In genomic region chr11:79076526-79077115, GRCh38 we compare ENCODE assay signal across 9 cellular contexts.
DNase-seq lines count a peak whose midpoint lies in the region; ATAC-seq and TF ChIP-seq lines count a peak whose summit lies in the region.
"Had no signal": no experiment of that assay in that cellular context is flagged by ENCODE, and none has a peak within 500 bp of the region (broad histone marks: within the 10 kb centered on the region; RNA-seq: fewer than 3 reads in every experiment).

No MANE protein-coding gene starts in this region.

- H3K27me3 Mint-ChIP-seq in progenitor cell of endocrine pancreas = no peaks in the 10 kb centered on the region

- peaks cover 6% of the 10 kb centered on the region for H3K36me3 Mint-ChIP-seq in progenitor cell of endocrine pancreas (ENCODE audit: insufficient read depth)

- TF ChIP-seq POLR2A in esophagus muscularis mucosa (IDR thresholded peaks at IDR 0.05; ENCODE audit: low read depth) = no peak

- intact Hi-C loops in Panc1 (cut with micrococcal nuclease; ENCODE audit: unreplicated experiment) (loop anchor here (5.0 kb wide), 1 partner anchor 429 kb away; no protein-coding TSS in a partner anchor), esophagus muscularis mucosa (cut with DNase I) (loop anchor here (10.0 kb wide), 1 partner anchor 432 kb away; no protein-coding TSS in a partner anchor)

- TF ChIP-seq EP300 in esophagus muscularis mucosa (IDR thresholded peaks at IDR 0.05) = no peak

- POLR2A ChIA-PET in GM10248 (lab: Yijun Ruan, JAX) (no interaction called here), Panc1 (lab: Charles Lee) (no interaction called here)

- H3K9me3 ChIP-seq in Panc1 (ENCODE audit: control insufficient read depth, insufficient read depth, low read depth, low read length) (no peaks in the 10 kb centered on the region), esophagus muscularis mucosa (no peaks in the 10 kb centered on the region)

- CTCF ChIA-PET in GM10248 (lab: Yijun Ruan, JAX) = interaction anchor here (1.4 to 5.6 kb wide), 2 partner anchors 11 to 431 kb away, joined by 5 to 28 read pairs; no protein-coding TSS in a partner anchor
- CTCF ChIA-PET in Panc1 (lab: Charles Lee) = no interaction called here

- no peak overlapping the region for H3K27ac ChIP-seq in Panc1 (ENCODE audit: low read length)
- H3K27ac ChIP-seq in esophagus muscularis mucosa (replicated peaks in 1 of 4) = no peak overlapping the region

- no peaks in the 10 kb centered on the region for H3K4me1 ChIP-seq in Panc1 (ENCODE audit: control insufficient read depth, insufficient read depth, low read length)
- peaks cover 0 to 27% (median 13%) of the 10 kb centered on the region in 4 donors for H3K4me1 ChIP-seq in esophagus muscularis mucosa

- DNase-seq in ACHN (peak; percentile 19), GM10248 (ENCODE audit: extremely low spot score) (no peak), Panc1 (ENCODE audit: low read depth, low spot score) (no peak), esophagus muscularis mucosa (ENCODE audit: extremely low spot score) (no peak), progenitor cell of endocrine pancreas (ENCODE audit: low spot score, unreplicated experiment) (no peak), C1 segment of cervical spinal cord (lab: John Stamatoyannopoulos, UW) (no peak), T1000 (lab: John Stamatoyannopoulos, UW) (no peak), activated gamma-delta T cell (lab: John Stamatoyannopoulos, UW) (no peak)

- H3K9me3 Mint-ChIP-seq in progenitor cell of endocrine pancreas (ENCODE audit: low read depth) = peaks cover 2% of the 10 kb centered on the region
- H3K9me3 Mint-ChIP-seq: central memory CD8-positive, alpha-beta T cell had no signal

- WGBS in esophagus muscularis mucosa = 72% methylated on average over 4 of the region's 4 CpGs

- ATAC-seq in Panc1 = peak; percentile 85; the same call in 1 of the 2 replicates

- no peak overlapping the region for H3K27ac Mint-ChIP-seq in progenitor cell of endocrine pancreas

- H3K36me3 ChIP-seq in Panc1 (ENCODE audit: control insufficient read depth, insufficient read depth, low read length) = no peaks in the 10 kb centered on the region
- H3K36me3 ChIP-seq in esophagus muscularis mucosa = no peaks in the 10 kb centered on the region

- no peak overlapping the region for H3K4me3 Mint-ChIP-seq in progenitor cell of endocrine pancreas (ENCODE audit: low read depth)
- H3K4me3 Mint-ChIP-seq: central memory CD8-positive, alpha-beta T cell had no signal

- peak; percentile 46 for TF ChIP-seq CTCF in GM10248 (IDR thresholded peaks at IDR 0.05; ENCODE audit: control extremely low read depth, extremely low read depth, low read depth, missing control alignments)
- peak; percentile 83 for TF ChIP-seq CTCF in Panc1 (IDR thresholded peaks at IDR 0.05)
- TF ChIP-seq CTCF in esophagus muscularis mucosa (IDR thresholded peaks at IDR 0.05) = peak; percentile 43 to 68 (median 45)
- TF ChIP-seq CTCF in progenitor cell of endocrine pancreas (IDR thresholded peaks at IDR 0.05; ENCODE audit: unreplicated experiment) = peak; percentile 53

- BruUV-seq in Panc1 (replicated peaks; lab: Mats Ljungman, UMichigan) = no TSS peak

- H3K4me1 Mint-ChIP-seq in progenitor cell of endocrine pancreas (ENCODE audit: low read depth) = peaks cover 9% of the 10 kb centered on the region
- H3K4me1 Mint-ChIP-seq: central memory CD8-positive, alpha-beta T cell had no signal

- no peaks in the 10 kb centered on the region for H3K27me3 ChIP-seq in Panc1 (ENCODE audit: control insufficient read depth, insufficient read depth, low read length)
- no peaks in the 10 kb centered on the region for H3K27me3 ChIP-seq in esophagus muscularis mucosa

- in situ Hi-C loops in ACHN (cut with HindIII; ENCODE audit: low pct_ligation_motif_present, low pct_unique_long_range_greater_than_20kb, low sequenced_read_pairs) = no loop called here
- in situ Hi-C loops in Panc1 (cut with HindIII; ENCODE audit: low pct_unique_long_range_greater_than_20kb, low sequenced_read_pairs) = no loop called here

- no peak overlapping the region for H3K4me3 ChIP-seq in Panc1 (ENCODE audit: low read depth in 2 of 2, low read length in 2 of 2)
- no peak overlapping the region for H3K4me3 ChIP-seq in esophagus muscularis mucosa
